19 cellular contexts compared by ENCODE assay signal in genomic region chr9:124005372-124005771, GRCh38. TPM values are rescaled to one million over a fixed set of nuclear protein-coding genes. Genes with fewer than 3 reads are reported as not detected.
A peak's percentile ranks its signal among the peaks of the same experiment; 100 is the strongest.
DNase-seq lines count a peak whose midpoint lies in the region; ATAC-seq and TF ChIP-seq lines count a peak whose summit lies in the region.
"Had no signal": no experiment of that assay in that cellular context is flagged by ENCODE, and none has a peak within 500 bp of the region (broad histone marks: within the 10 kb centered on the region; RNA-seq: fewer than 3 reads in every experiment).

No MANE protein-coding gene starts in this region.

- H3K4me1 ChIP-seq in H9 (ENCODE audit: insufficient read depth, low read length): peaks cover 9% of the 10 kb centered on the region
- H3K4me1 ChIP-seq in NT2/D1 (ENCODE audit: insufficient read depth, insufficient read length): peaks cover 6% of the 10 kb centered on the region
- H3K4me1 ChIP-seq in endodermal cell (ENCODE audit: control insufficient read depth, insufficient read depth, low read length): peaks cover 3% of the 10 kb centered on the region
- H3K4me1 ChIP-seq in neuronal stem cell (ENCODE audit: control insufficient read depth in 2 of 2, insufficient read depth in 1 of 2, low read depth in 1 of 2, low read length in 2 of 2): peaks cover 13 to 44% of the 10 kb centered on the region in 2 donors

- WGBS in H9 (ENCODE audit: extremely low coverage, insufficient read length, low lambda C conversion rate): no CpG with 5 or more reads among the region's 4 CpGs
- 13 to 20% methylated on average over 4 of the region's 4 CpGs for WGBS in endodermal cell (ENCODE audit: insufficient coverage in 1 of 2, insufficient read length in 1 of 2), 2 experiments
- no CpG with 5 or more reads among the region's 4 CpGs for WGBS in neuronal stem cell (ENCODE audit: extremely low coverage in 2 of 2, insufficient read length in 2 of 2, insufficient replicate concordance in 1 of 2), 2 donors

- H2AFZ ChIP-seq in H9 (ENCODE audit: low read length): no peak overlapping the region
- H2AFZ ChIP-seq in neuronal stem cell (ENCODE audit: low read length): no peak overlapping the region

- no peak overlapping the region for H2BK120ac ChIP-seq in H9 (ENCODE audit: low read depth, low read length, poor library complexity, severe bottlenecking)
- H2BK120ac ChIP-seq in neuronal stem cell (ENCODE audit: low read depth, low read length): no peak overlapping the region

- H2BK5ac ChIP-seq in H9 (ENCODE audit: insufficient read length, low read length) (no peak overlapping the region), neuronal stem cell (ENCODE audit: low read length) (no peak overlapping the region)

- no peaks in the 10 kb centered on the region for H4K20me1 ChIP-seq in H9 (ENCODE audit: control insufficient read depth, insufficient read depth, insufficient read length)

- H3K9me3 Mint-ChIP-seq in H9 (peaks cover 2 to 14% of the 10 kb centered on the region in 2 experiments; a peak in 2 of 5 replicates), endodermal cell (no peaks in the 10 kb centered on the region), endothelial cell (ENCODE audit: unreplicated experiment) (no peaks in the 10 kb centered on the region)

- H3K4me3 Mint-ChIP-seq in H9 (peak overlapping the region in 1 of 2 experiments; percentile 44; a peak in 2 of 5 replicates), endodermal cell (no peak overlapping the region), endothelial cell (ENCODE audit: unreplicated experiment) (no peak overlapping the region)
- H3K4me3 Mint-ChIP-seq: CD4-positive, CD25-positive, alpha-beta regulatory T cell had no signal

- H3K9me3 ChIP-seq in H9 (ENCODE audit: control insufficient read depth, low read depth, low read length) (no peaks in the 10 kb centered on the region), NT2/D1 (ENCODE audit: insufficient read depth, low read length) (no peaks in the 10 kb centered on the region), endodermal cell (ENCODE audit: control insufficient read depth, low read length) (no peaks in the 10 kb centered on the region), neuronal stem cell (replicated peaks in 1 of 2; ENCODE audit: control insufficient read depth in 2 of 2, insufficient read depth in 1 of 2, low read depth in 1 of 2, low read length in 2 of 2) (peaks cover 0 to 4% of the 10 kb centered on the region in 2 donors)
- H3K9me3 ChIP-seq: SJSA1 had no signal

- no peak overlapping the region for H3K4me2 ChIP-seq in H9 (ENCODE audit: insufficient read depth, insufficient read length, low read length)
- no peak overlapping the region for H3K4me2 ChIP-seq in neuronal stem cell (ENCODE audit: insufficient read depth, low read length, poor library complexity, severe bottlenecking)

- H3K36me3 Mint-ChIP-seq in H9 (ENCODE audit: insufficient read depth in 1 of 3, low read depth in 3 of 3) (no peaks in the 10 kb centered on the region), endodermal cell (ENCODE audit: low read depth) (no peaks in the 10 kb centered on the region), endothelial cell (ENCODE audit: low read depth, unreplicated experiment) (peaks cover 9% of the 10 kb centered on the region)

- H3K79me2 ChIP-seq in H9 (ENCODE audit: insufficient read depth, low read length): no peaks in the 10 kb centered on the region

- H4K5ac ChIP-seq in H9 (ENCODE audit: insufficient read length, low read depth, low read length): no peak overlapping the region

- DNase-seq in H9: peak; percentile 81
- peak; percentile 78 for DNase-seq in NT2/D1 (ENCODE audit: low read depth, low spot score)
- DNase-seq in endodermal cell: peak; percentile 86
- peak; percentile 30 for DNase-seq in neuronal stem cell (ENCODE audit: low spot score)
- no peak for DNase-seq in endothelial cell (ENCODE audit: low spot score)
- DNase-seq in foreskin melanocyte: no peak
- DNase-seq: CD4-positive, CD25-positive, alpha-beta regulatory T cell; COR-L47; DMS79 treated with DMSO at 0.1 percent for 48 hours; KG1; NCI-H1436 treated with DMSO at 0.1 percent for 48 hours; NCI-H1930; NCI-H2227 treated with DMSO at 0.1 percent for 48 hours; OCI-M1 had no signal

- H3K36me3 ChIP-seq in NT2/D1 (ENCODE audit: insufficient read depth, insufficient read length, low read length) (no peaks in the 10 kb centered on the region), endodermal cell (ENCODE audit: control insufficient read depth, insufficient read depth, low read length) (no peaks in the 10 kb centered on the region), neuronal stem cell (replicated peaks in 1 of 2; ENCODE audit: control insufficient read depth in 2 of 2, insufficient read depth in 2 of 2, low read length in 2 of 2) (no peaks in the 10 kb centered on the region)
- H3K36me3 ChIP-seq: SJSA1 had no signal

- ATAC-seq in GM19395 (IDR thresholded peaks at IDR 0.05; ENCODE audit: unreplicated experiment): no peak
- ATAC-seq: Right ventricle myocardium inferior had no signal

- H3K27me3 Mint-ChIP-seq in H9 (ENCODE audit: low read depth) (peaks cover 100% of the 10 kb centered on the region), endodermal cell (ENCODE audit: insufficient read depth) (peaks cover 100% of the 10 kb centered on the region), endothelial cell (ENCODE audit: unreplicated experiment) (peaks cover 61% of the 10 kb centered on the region)

- no peak overlapping the region for H3K23ac ChIP-seq in H9 (ENCODE audit: insufficient read length, low read depth, low read length)
- no peak overlapping the region for H3K23ac ChIP-seq in neuronal stem cell (ENCODE audit: low read depth, low read length, poor library complexity)

- TF ChIP-seq CTCF in H9 (conservative IDR thresholded peaks at IDR 0.05): no peak
- TF ChIP-seq CTCF in endodermal cell (conservative IDR thresholded peaks at IDR 0.05): no peak
- no peak for TF ChIP-seq CTCF in endothelial cell (IDR thresholded peaks at IDR 0.05; ENCODE audit: unreplicated experiment)

- peaks cover 96% of the 10 kb centered on the region for H3K27me3 ChIP-seq in H9 (ENCODE audit: insufficient read depth, low read length)
- peaks cover 100% of the 10 kb centered on the region for H3K27me3 ChIP-seq in NT2/D1 (ENCODE audit: insufficient read depth, insufficient read length)
- peaks cover 100% of the 10 kb centered on the region for H3K27me3 ChIP-seq in endodermal cell (ENCODE audit: control insufficient read depth, insufficient read depth, low read length, poor library complexity, severe bottlenecking)
- peaks cover 0 to 100% (median 6%) of the 10 kb centered on the region in 3 experiments for H3K27me3 ChIP-seq in neuronal stem cell (ENCODE audit: control insufficient read depth in 3 of 3, insufficient read depth in 3 of 3, low read depth in 1 of 3, low read length in 3 of 3)

- no peak overlapping the region for H4K91ac ChIP-seq in H9 (ENCODE audit: insufficient read length, low read depth, low read length)
- H4K91ac ChIP-seq in neuronal stem cell (ENCODE audit: low read depth, low read length, poor library complexity): no peak overlapping the region

- H3K9ac ChIP-seq in H9 (ENCODE audit: extremely low read depth, insufficient read length, low read length) (no peak overlapping the region), NT2/D1 (ENCODE audit: insufficient read length, low read depth) (no peak overlapping the region), endodermal cell (ENCODE audit: extremely low read depth, low read length, poor library complexity, severe bottlenecking) (no peak overlapping the region), neuronal stem cell (ENCODE audit: low read depth, low read length, poor library complexity) (no peak overlapping the region)

- no peak overlapping the region for H3K56ac ChIP-seq in H9 (ENCODE audit: insufficient read length, low read depth, low read length)

- H3K27ac Mint-ChIP-seq in H9 (peak overlapping the region in 1 of 3 experiments; percentile 73; a peak in 1 of 7 replicates), endodermal cell (no peak overlapping the region), endothelial cell (ENCODE audit: unreplicated experiment) (no peak overlapping the region)
- H3K27ac Mint-ChIP-seq: CD4-positive, CD25-positive, alpha-beta regulatory T cell had no signal

- H4K8ac ChIP-seq in H9 (replicated peaks; ENCODE audit: insufficient read length, low read depth, low read length) (no peak overlapping the region), neuronal stem cell (ENCODE audit: low read depth, low read length) (no peak overlapping the region)

- no peak overlapping the region for H2BK20ac ChIP-seq in H9 (ENCODE audit: low read depth, low read length, poor library complexity, severe bottlenecking)

- no peak overlapping the region for H2BK12ac ChIP-seq in H9 (ENCODE audit: insufficient read length, low read depth, low read length)
- no peak overlapping the region for H2BK12ac ChIP-seq in neuronal stem cell (ENCODE audit: low read length)

- H3K27ac ChIP-seq in H9 (ENCODE audit: insufficient read length, low read depth, low read length) (no peak overlapping the region), endodermal cell (ENCODE audit: low read depth, low read length) (no peak overlapping the region), neuronal stem cell (replicated peaks; ENCODE audit: low read length) (peak overlapping the region; percentile 2)
- H3K27ac ChIP-seq: HL-60, SJSA1 had no signal

- H3K4me1 Mint-ChIP-seq in H9 (peaks cover 34 to 65% of the 10 kb centered on the region in 2 experiments), endodermal cell (peaks cover 54% of the 10 kb centered on the region), endothelial cell (ENCODE audit: unreplicated experiment) (peaks cover 24% of the 10 kb centered on the region)

- H3K14ac ChIP-seq in H9 (ENCODE audit: insufficient read depth, low read length) (no peak overlapping the region), neuronal stem cell (ENCODE audit: low read length) (no peak overlapping the region)

- H2AK5ac ChIP-seq in H9 (ENCODE audit: insufficient read length, low read length) (no peak overlapping the region), neuronal stem cell (ENCODE audit: low read depth, low read length) (no peak overlapping the region)

- H3K4me3 ChIP-seq in NT2/D1 (ENCODE audit: insufficient read length, low read depth) (no peak overlapping the region), endodermal cell (ENCODE audit: low read length) (no peak overlapping the region), neuronal stem cell (ENCODE audit: low read length in 2 of 2) (no peak overlapping the region)
- H3K4me3 ChIP-seq: SJSA1 had no signal

- H3K4ac ChIP-seq in H9 (ENCODE audit: low read depth, low read length) (no peak overlapping the region), neuronal stem cell (ENCODE audit: low read length) (no peak overlapping the region)

- H3T11ph ChIP-seq in H9 (ENCODE audit: low read length): no peak overlapping the region

- H3K79me1 ChIP-seq in H9 (ENCODE audit: insufficient read depth, low read depth, low read length, poor library complexity, severe bottlenecking): no peaks in the 10 kb centered on the region
- H3K79me1 ChIP-seq in neuronal stem cell (ENCODE audit: low read depth, low read length): peaks cover 5% of the 10 kb centered on the region

- H3K18ac ChIP-seq in H9 (ENCODE audit: insufficient read length, low read depth, low read length): no peak overlapping the region
- H3K18ac ChIP-seq in neuronal stem cell (ENCODE audit: low read length): no peak overlapping the region

- H3K23me2 ChIP-seq in H9 (ENCODE audit: insufficient read length, low read depth, low read length, poor library complexity, severe bottlenecking): peaks cover 6% of the 10 kb centered on the region

- no peak overlapping the region for H2BK15ac ChIP-seq in H9 (ENCODE audit: low read depth, low read length)
- H2BK15ac ChIP-seq in neuronal stem cell (ENCODE audit: low read length): no peak overlapping the region

RNA-seq across cellular contexts. Expression of gene LHX2, which starts 6.2 kb away (rescaled TPM):
- not detected in 2 replicates for total RNA-seq in H9 (2021)
- under 1 TPM; 0.20 to 0.29 TPM for total RNA-seq in endodermal cell
- 4.2 TPM for polyA plus RNA-seq in endodermal cell (2013, experiment 1 of 2)
- polyA plus RNA-seq in endodermal cell (2013, experiment 2 of 2): 5.4 TPM
- polyA plus RNA-seq in neuronal stem cell (2013, experiment 1 of 2): 373 TPM
- polyA plus RNA-seq in neuronal stem cell (2013, experiment 2 of 2): 381 TPM
- not detected for total RNA-seq in endothelial cell (ENCODE audit: unreplicated experiment)
- total RNA-seq: CD4-positive, CD25-positive, alpha-beta regulatory T cell; HT-29; Right ventricle myocardium inferior had no signal
- polyA plus RNA-seq: CD4-positive, CD25-positive, alpha-beta regulatory T cell had no signal

Comparison
In these comparisons a context has a peak if more than half of its experiments do, and no peak if none do; other contexts are left out.
1. DNase-seq: peak in H9 (single experiment), NT2/D1 (single experiment), endodermal cell (single experiment) and neuronal stem cell (single experiment); none in endothelial cell (single experiment) and foreskin melanocyte (single experiment).